34 cellular contexts compared by ENCODE assay signal in the genomic region with DNA sequence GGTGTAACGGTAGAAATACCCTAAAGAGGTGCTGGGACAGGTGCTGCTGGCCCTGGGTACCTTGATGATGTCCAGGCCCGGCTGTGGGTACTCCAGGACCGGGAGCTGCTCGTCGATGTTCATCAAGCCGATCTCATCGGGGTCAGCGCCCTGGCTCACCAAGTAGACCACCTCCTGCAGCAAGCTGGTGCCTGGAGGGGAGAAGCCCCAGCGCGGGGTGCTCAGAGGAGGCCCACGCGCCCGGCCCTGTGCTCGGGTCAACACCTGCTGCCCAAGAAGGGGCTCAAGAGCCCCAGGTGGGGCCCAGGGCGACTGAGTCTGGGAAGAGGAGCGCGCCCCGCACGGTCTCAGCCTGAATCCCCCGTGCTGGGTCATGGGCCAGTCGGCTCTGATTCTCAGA. TPM values are rescaled to one million over a fixed set of nuclear protein-coding genes. Genes with fewer than 3 reads are reported as not detected.
"Had no signal": no experiment of that assay in that cellular context is flagged by ENCODE, and none has a peak within 500 bp of the region (broad histone marks: within the 10 kb centered on the region; RNA-seq: fewer than 3 reads in every experiment).

No MANE protein-coding gene starts in this region.

- H3K27ac ChIP-seq: brain microvascular endothelial cell, esophagus muscularis mucosa, gastroesophageal sphincter had no signal

- H3K4me1 ChIP-seq: esophagus muscularis mucosa, gastroesophageal sphincter had no signal

- H3K4me1 Mint-ChIP-seq: activated CD4-positive, alpha-beta T cell treated with anti-CD3 and anti-CD28 coated beads for 36 hours; activated CD4-positive, alpha-beta T cell treated with anti-CD3 and anti-CD28 coated beads, Interleukin-2, amount 10 ng/mL, durations not matched to agents 24 days and 14 days; activated T-helper 17 cell treated with anti-CD3 and anti-CD28 coated beads, Interleukin-2, amount 50 U/mL, for 72 hours; central memory CD8-positive, alpha-beta T cell had no signal

- H3K27ac Mint-ChIP-seq: activated CD4-positive, alpha-beta memory T cell treated with anti-CD3 and anti-CD28 coated beads for 36 hours; activated CD4-positive, alpha-beta T cell treated with anti-CD3 and anti-CD28 coated beads for 36 hours; activated CD4-positive, alpha-beta T cell treated with anti-CD3 and anti-CD28 coated beads, Interleukin-2, amount 10 ng/mL, durations not matched to agents 24 days and 14 days; activated naive CD8-positive, alpha-beta T cell; activated T-cell treated with anti-CD3 and anti-CD28 coated beads, Interleukin-2, amount 50 U/mL, for 24 hours; activated T-cell treated with anti-CD3 and anti-CD28 coated beads, Interleukin-2, amount 50 U/mL, for 72 hours; activated T-helper 17 cell treated with anti-CD3 and anti-CD28 coated beads, Interleukin-2, amount 50 U/mL, for 72 hours; effector memory CD8-positive, alpha-beta T cell had no signal

- ATAC-seq: activated CD4-positive, alpha-beta T cell treated with anti-CD3 and anti-CD28 coated beads for 36 hours; activated T-cell treated with anti-CD3 and anti-CD28 coated beads, Interleukin-2, amount 50 U/mL, for 72 hours; activated T-helper 17 cell treated with anti-CD3 and anti-CD28 coated beads, Interleukin-2, amount 50 U/mL, for 72 hours; effector memory CD8-positive, alpha-beta T cell; gastroesophageal sphincter had no signal

- DNase-seq: activated CD4-positive, alpha-beta memory T cell treated with anti-CD3 and anti-CD28 coated beads for 36 hours; activated CD4-positive, alpha-beta T cell treated with anti-CD3 and anti-CD28 coated beads for 36 hours; activated CD4-positive, alpha-beta T cell treated with anti-CD3 and anti-CD28 coated beads, Interleukin-2, amount 10 ng/mL, durations not matched to agents 24 days and 14 days; activated CD4-positive, CD25-positive, alpha-beta regulatory T cell; activated CD4-positive, CD25-positive, alpha-beta regulatory T cell treated with anti-CD3 and anti-CD28 coated beads, Interleukin-2, amount 50 U/mL, for 72 hours; activated CD8-positive, alpha-beta memory T cell treated with anti-CD3 and anti-CD28 coated beads, Interleukin-2, amount 50 U/mL, for 48 hours; activated effector memory CD4-positive, alpha-beta T cell treated with Interleukin-2 at 50 U/mL for 16 hours; activated gamma-delta T cell treated with Interleukin-2 at 50 U/mL for 16 hours; activated naive CD4-positive, alpha-beta T cell treated with anti-CD3 and anti-CD28 coated beads, Interleukin-2, amount 50 U/mL, for 16 hours; activated naive CD4-positive, alpha-beta T cell treated with Interleukin-2 at 50 U/mL for 16 hours; activated T-cell treated with anti-CD3 and anti-CD28 coated beads for 4 hours; activated T-cell treated with anti-CD3 and anti-CD28 coated beads, Interleukin-2, amount 50 U/mL, for 24 hours; activated T-cell treated with anti-CD3 and anti-CD28 coated beads, Interleukin-2, amount 50 U/mL, for 72 hours; amniotic stem cell; anterior cingulate cortex; brain microvascular endothelial cell; cortex of kidney; dermis blood vessel endothelial cell; effector CD4-positive, alpha-beta T cell; effector memory CD8-positive, alpha-beta T cell; erythroblast; foreskin melanocyte; T-helper 2 cell had no signal

- H3K27me3 Mint-ChIP-seq: activated CD4-positive, alpha-beta memory T cell treated with anti-CD3 and anti-CD28 coated beads for 36 hours; activated CD4-positive, alpha-beta T cell treated with anti-CD3 and anti-CD28 coated beads for 36 hours; activated CD4-positive, alpha-beta T cell treated with anti-CD3 and anti-CD28 coated beads, Interleukin-2, amount 10 ng/mL, durations not matched to agents 24 days and 14 days; activated naive CD8-positive, alpha-beta T cell had no signal

- H3K9me3 Mint-ChIP-seq: activated CD4-positive, alpha-beta memory T cell treated with anti-CD3 and anti-CD28 coated beads for 36 hours; activated CD4-positive, alpha-beta T cell treated with anti-CD3 and anti-CD28 coated beads, Interleukin-2, amount 10 ng/mL, durations not matched to agents 24 days and 14 days; activated T-cell treated with anti-CD3 and anti-CD28 coated beads, Interleukin-2, amount 50 U/mL, for 24 hours; activated T-cell treated with anti-CD3 and anti-CD28 coated beads, Interleukin-2, amount 50 U/mL, for 72 hours; activated T-helper 17 cell treated with anti-CD3 and anti-CD28 coated beads, Interleukin-2, amount 50 U/mL, for 72 hours; central memory CD8-positive, alpha-beta T cell; effector memory CD8-positive, alpha-beta T cell had no signal

- H3K9me3 ChIP-seq: esophagus muscularis mucosa, gastroesophageal sphincter had no signal

- H3K36me3 ChIP-seq: brain microvascular endothelial cell, esophagus muscularis mucosa, gastroesophageal sphincter had no signal

- H3K4me3 ChIP-seq: esophagus muscularis mucosa, gastroesophageal sphincter had no signal

- H3K27me3 ChIP-seq: brain microvascular endothelial cell had no signal

- H3K36me3 Mint-ChIP-seq: activated CD4-positive, alpha-beta memory T cell treated with anti-CD3 and anti-CD28 coated beads for 36 hours; activated naive CD8-positive, alpha-beta T cell had no signal

- H3K4me3 Mint-ChIP-seq: activated CD4-positive, alpha-beta memory T cell treated with anti-CD3 and anti-CD28 coated beads for 36 hours; activated CD4-positive, alpha-beta T cell treated with anti-CD3 and anti-CD28 coated beads for 36 hours; activated CD4-positive, alpha-beta T cell treated with anti-CD3 and anti-CD28 coated beads, Interleukin-2, amount 10 ng/mL, durations not matched to agents 24 days and 14 days; activated naive CD8-positive, alpha-beta T cell; activated T-cell treated with anti-CD3 and anti-CD28 coated beads, Interleukin-2, amount 50 U/mL, for 24 hours; activated T-cell treated with anti-CD3 and anti-CD28 coated beads, Interleukin-2, amount 50 U/mL, for 72 hours; activated T-helper 17 cell treated with anti-CD3 and anti-CD28 coated beads, Interleukin-2, amount 50 U/mL, for 72 hours; central memory CD8-positive, alpha-beta T cell; effector memory CD8-positive, alpha-beta T cell had no signal

RNA-seq across cellular contexts. Expression of a gene that starts 20.6 kb away (rescaled TPM):
- total RNA-seq: activated CD4-positive, alpha-beta memory T cell treated with anti-CD3 and anti-CD28 coated beads for 36 hours; activated CD4-positive, alpha-beta T cell treated with anti-CD3 and anti-CD28 coated beads, Interleukin-2, amount 10 ng/mL, durations not matched to agents 24 days and 14 days; activated T-cell treated with anti-CD3 and anti-CD28 coated beads, Interleukin-2, amount 50 U/mL, for 72 hours; dermis blood vessel endothelial cell; T-helper 1 cell treated with Interleukin-12 subunit alpha and Interleukin-12 subunit beta and Interleukin-4 antibody, amounts not matched to agents 30 ng/mL and 1 ng/mL, for 36 hours had no signal

RNA-seq across cellular contexts. Expression of a gene that starts 29.6 kb away (rescaled TPM):
- total RNA-seq: T-helper 1 cell treated with Interleukin-12 subunit alpha and Interleukin-12 subunit beta and Interleukin-4 antibody, amounts not matched to agents 30 ng/mL and 1 ng/mL, for 36 hours had no signal

RNA-seq across cellular contexts. Expression of a gene that starts 50.1 kb away (rescaled TPM):
- total RNA-seq: activated CD4-positive, alpha-beta memory T cell treated with anti-CD3 and anti-CD28 coated beads for 36 hours; activated CD4-positive, alpha-beta T cell treated with anti-CD3 and anti-CD28 coated beads for 36 hours; activated CD4-positive, alpha-beta T cell treated with anti-CD3 and anti-CD28 coated beads, Interleukin-2, amount 10 ng/mL, durations not matched to agents 24 days and 14 days; activated T-cell treated with anti-CD3 and anti-CD28 coated beads, Interleukin-2, amount 50 U/mL, for 72 hours; activated T-helper 17 cell treated with anti-CD3 and anti-CD28 coated beads, Interleukin-2, amount 50 U/mL, for 72 hours; astrocyte; bronchial epithelial cell; cardiac septum; cerebellum; dermis blood vessel endothelial cell; esophagus muscularis mucosa; gastroesophageal sphincter; glomerular endothelial cell; T-helper 1 cell treated with Interleukin-12 subunit alpha and Interleukin-12 subunit beta and Interleukin-4 antibody, amounts not matched to agents 30 ng/mL and 1 ng/mL, for 36 hours had no signal
